8 cellular contexts compared by ENCODE assay signal in the genomic region with DNA sequence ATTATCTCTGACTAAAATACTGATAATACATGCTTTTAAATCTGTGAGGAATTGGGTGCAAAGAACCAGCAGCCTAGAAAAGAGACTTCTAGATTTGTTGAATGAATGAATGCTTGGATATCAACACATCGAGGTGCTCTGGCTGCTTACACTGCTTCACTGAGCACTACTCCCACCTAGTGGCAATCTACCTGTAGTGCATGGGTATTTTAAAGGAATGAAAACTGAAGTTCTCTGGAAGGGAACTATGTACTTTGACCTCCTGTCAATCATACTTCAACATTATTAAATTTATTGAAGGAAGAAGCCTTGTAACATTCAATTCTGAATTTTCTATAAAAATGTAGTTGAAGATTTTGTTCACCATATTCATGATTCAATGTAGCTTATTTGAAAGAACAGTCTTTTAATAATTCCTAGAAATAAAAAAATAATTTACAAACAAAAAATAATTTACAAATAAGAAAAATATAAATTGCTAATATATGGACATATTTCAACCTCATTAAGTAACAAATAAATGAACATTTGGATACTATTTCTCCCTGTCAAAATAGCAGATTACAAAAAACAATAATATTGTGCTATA.
DNase-seq lines count a peak whose midpoint lies in the region; ATAC-seq, FAIRE-seq and TF ChIP-seq lines count a peak whose summit lies in the region.

No MANE protein-coding gene starts in this region.

- DNase-seq in NCI-H510A treated with DMSO at 0.1 percent for 48 hours (lab: John Stamatoyannopoulos, UW) (peak; percentile 44), NCI-H510A (lab: John Stamatoyannopoulos, UW) (no peak), HuH-7 (ENCODE audit: low spot score) (peak; percentile 37), RCC 7860 (ENCODE audit: low spot score) (peak; percentile 37), left cardiac atrium (no peak), gastrocnemius medialis (peak in 1 of 2 donors; percentile 8)
- peak; percentile 34 for DNase-seq in activated naive CD8-positive, alpha-beta T cell treated with anti-CD3 and anti-CD28 coated beads, Interleukin-2, amount 50 U/mL, for 24 hours

- H3K27me3 Mint-ChIP-seq in activated naive CD8-positive, alpha-beta T cell treated with anti-CD3 and anti-CD28 coated beads, Interleukin-2, amount 50 U/mL, for 24 hours: peaks cover 5% of the 10 kb centered on the region

- in situ Hi-C loops in gastrocnemius medialis (cut with MboI; ENCODE audit: low sequenced_read_pairs in 4 of 4): loop anchor here (5.0 to 25.0 kb wide), 5 partner anchors 207 to 482 kb away; a partner anchor contains a TSS

- peaks cover 3% of the 10 kb centered on the region for H3K4me1 Mint-ChIP-seq in activated naive CD8-positive, alpha-beta T cell treated with anti-CD3 and anti-CD28 coated beads, Interleukin-2, amount 50 U/mL, for 24 hours

- no peaks in the 10 kb centered on the region for H3K9me3 ChIP-seq in gastrocnemius medialis

- H3K9me3 Mint-ChIP-seq in activated naive CD8-positive, alpha-beta T cell treated with anti-CD3 and anti-CD28 coated beads, Interleukin-2, amount 50 U/mL, for 24 hours: no peaks in the 10 kb centered on the region

- no peak overlapping the region for H3K4me3 ChIP-seq in gastrocnemius medialis

- H3K36me3 ChIP-seq in gastrocnemius medialis: no peaks in the 10 kb centered on the region

- H3K27me3 ChIP-seq in gastrocnemius medialis: no peaks in the 10 kb centered on the region

- no peaks in the 10 kb centered on the region for H3K4me1 ChIP-seq in gastrocnemius medialis

- FAIRE-seq in RCC 7860 (lab: Jason Lieb, UNC): peak; percentile 73

- H3K36me3 Mint-ChIP-seq in activated naive CD8-positive, alpha-beta T cell treated with anti-CD3 and anti-CD28 coated beads, Interleukin-2, amount 50 U/mL, for 24 hours (ENCODE audit: low read depth): no peaks in the 10 kb centered on the region

- H3K27ac ChIP-seq in gastrocnemius medialis: no peak overlapping the region

- ATAC-seq in GM21619 (IDR thresholded peaks at IDR 0.05; ENCODE audit: unreplicated experiment) (peak; percentile 91), left cardiac atrium (peak; percentile 38 to 49), gastrocnemius medialis (peak; percentile 60 to 63)
- ATAC-seq in activated naive CD8-positive, alpha-beta T cell treated with anti-CD3 and anti-CD28 coated beads, Interleukin-2, amount 50 U/mL, for 24 hours: peak; percentile 61

- no peak overlapping the region for H3K4me3 Mint-ChIP-seq in activated naive CD8-positive, alpha-beta T cell treated with anti-CD3 and anti-CD28 coated beads, Interleukin-2, amount 50 U/mL, for 24 hours

- intact Hi-C loops in left cardiac atrium (cut with DNase I) (loop anchor here (2.0 to 10.0 kb wide), 3 partner anchors 207 to 499 kb away; a partner anchor contains a TSS), gastrocnemius medialis (cut with DNase I; ENCODE audit: low total_unique reads) (loop anchor here (2.0 to 10.0 kb wide), 3 partner anchors 207 to 495 kb away; no protein-coding TSS in a partner anchor)

- no peak for TF ChIP-seq POLR2A in gastrocnemius medialis (IDR thresholded peaks at IDR 0.05)

- peak; percentile 65 to 88 (median 82) for TF ChIP-seq CTCF in gastrocnemius medialis (IDR thresholded peaks at IDR 0.05 in 4 of 5, conservative IDR thresholded peaks at IDR 0.05 in 1 of 5)

- H3K27ac Mint-ChIP-seq in activated naive CD8-positive, alpha-beta T cell treated with anti-CD3 and anti-CD28 coated beads, Interleukin-2, amount 50 U/mL, for 24 hours: no peak overlapping the region

Comparison
In these comparisons a context has a peak if more than half of its experiments do, and no peak if none do; other contexts are left out.
1. DNase-seq: peak in NCI-H510A treated with DMSO at 0.1 percent for 48 hours (single experiment), HuH-7 (single experiment), RCC 7860 (single experiment) and activated naive CD8-positive, alpha-beta T cell treated with anti-CD3 and anti-CD28 coated beads, Interleukin-2, amount 50 U/mL, for 24 hours (single experiment); none in NCI-H510A (single experiment) and left cardiac atrium (single experiment).
2. Peak in every context shown above with its lines, with median percentiles within 50 percentile points of each other: ATAC-seq.